In the genomic region with DNA sequence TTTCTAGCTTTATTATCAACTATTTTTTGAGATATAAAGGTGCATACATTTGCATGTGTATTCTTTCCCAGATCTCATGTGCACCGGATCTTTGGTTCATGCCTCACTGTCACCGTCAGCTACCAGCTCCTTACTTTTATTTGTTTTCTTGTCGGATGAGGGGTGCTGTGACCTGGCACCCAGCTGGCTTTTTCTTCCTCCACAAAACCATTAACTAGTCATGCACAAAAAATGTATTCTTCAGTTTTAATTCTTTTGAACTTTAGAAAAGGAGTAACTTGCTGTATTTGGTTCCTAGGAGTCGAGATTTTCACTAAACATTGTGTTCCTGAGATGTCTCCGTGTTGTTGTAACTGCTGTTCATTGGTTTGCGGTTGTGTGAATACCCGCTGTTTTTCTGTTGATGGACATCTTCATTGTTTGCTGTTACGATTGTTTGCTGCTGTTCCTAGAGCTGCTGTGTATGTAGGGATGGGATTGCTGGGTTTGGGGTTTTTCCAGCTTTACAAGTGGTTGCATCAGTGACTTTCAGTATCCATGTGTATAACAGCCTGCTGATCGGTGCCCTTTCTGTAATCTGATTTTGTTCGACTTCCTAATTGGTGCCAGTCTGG, we compare ENCODE assay signal across 1 cellular context.
TF ChIP-seq lines count a peak whose summit lies in the region.

No MANE protein-coding gene starts in this region.

TF ChIP-seq in K562, 482 proteins besides CTCF, POLR2A, EP300 and RAD21:
- TF ChIP-seq ZNF785 (CRISPR knock-in tag; IDR thresholded peaks at IDR 0.05) (no peak), HNRNPUL1 (IDR thresholded peaks at IDR 0.05; ENCODE audit: low read length) (no peak), PTBP1 (IDR thresholded peaks at IDR 0.05; ENCODE audit: low read depth, low read length) (no peak), BRCA1 (IDR thresholded peaks at IDR 0.05) (no peak), BRCA1 (CRISPR knock-in tag; IDR thresholded peaks at IDR 0.05) (no peak), ELF2 (CRISPR knock-in tag; IDR thresholded peaks at IDR 0.05) (no peak), KAT7 (CRISPR knock-in tag; IDR thresholded peaks at IDR 0.05; ENCODE audit: borderline replicate concordance) (no peak), MTA2 (IDR thresholded peaks at IDR 0.05; ENCODE audit: low read depth) (no peak), BRD9 (IDR thresholded peaks at IDR 0.05; ENCODE audit: low read depth, partially characterized antibody) (no peak)
- TF ChIP-seq, protein P1, sequence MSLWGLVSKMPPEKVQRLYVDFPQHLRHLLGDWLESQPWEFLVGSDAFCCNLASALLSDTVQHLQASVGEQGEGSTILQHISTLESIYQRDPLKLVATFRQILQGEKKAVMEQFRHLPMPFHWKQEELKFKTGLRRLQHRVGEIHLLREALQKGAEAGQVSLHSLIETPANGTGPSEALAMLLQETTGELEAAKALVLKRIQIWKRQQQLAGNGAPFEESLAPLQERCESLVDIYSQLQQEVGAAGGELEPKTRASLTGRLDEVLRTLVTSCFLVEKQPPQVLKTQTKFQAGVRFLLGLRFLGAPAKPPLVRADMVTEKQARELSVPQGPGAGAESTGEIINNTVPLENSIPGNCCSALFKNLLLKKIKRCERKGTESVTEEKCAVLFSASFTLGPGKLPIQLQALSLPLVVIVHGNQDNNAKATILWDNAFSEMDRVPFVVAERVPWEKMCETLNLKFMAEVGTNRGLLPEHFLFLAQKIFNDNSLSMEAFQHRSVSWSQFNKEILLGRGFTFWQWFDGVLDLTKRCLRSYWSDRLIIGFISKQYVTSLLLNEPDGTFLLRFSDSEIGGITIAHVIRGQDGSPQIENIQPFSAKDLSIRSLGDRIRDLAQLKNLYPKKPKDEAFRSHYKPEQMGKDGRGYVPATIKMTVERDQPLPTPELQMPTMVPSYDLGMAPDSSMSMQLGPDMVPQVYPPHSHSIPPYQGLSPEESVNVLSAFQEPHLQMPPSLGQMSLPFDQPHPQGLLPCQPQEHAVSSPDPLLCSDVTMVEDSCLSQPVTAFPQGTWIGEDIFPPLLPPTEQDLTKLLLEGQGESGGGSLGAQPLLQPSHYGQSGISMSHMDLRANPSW (CRISPR knock-in tag; IDR thresholded peaks at IDR 0.05), result no peak
- TF ChIP-seq, protein P2, sequence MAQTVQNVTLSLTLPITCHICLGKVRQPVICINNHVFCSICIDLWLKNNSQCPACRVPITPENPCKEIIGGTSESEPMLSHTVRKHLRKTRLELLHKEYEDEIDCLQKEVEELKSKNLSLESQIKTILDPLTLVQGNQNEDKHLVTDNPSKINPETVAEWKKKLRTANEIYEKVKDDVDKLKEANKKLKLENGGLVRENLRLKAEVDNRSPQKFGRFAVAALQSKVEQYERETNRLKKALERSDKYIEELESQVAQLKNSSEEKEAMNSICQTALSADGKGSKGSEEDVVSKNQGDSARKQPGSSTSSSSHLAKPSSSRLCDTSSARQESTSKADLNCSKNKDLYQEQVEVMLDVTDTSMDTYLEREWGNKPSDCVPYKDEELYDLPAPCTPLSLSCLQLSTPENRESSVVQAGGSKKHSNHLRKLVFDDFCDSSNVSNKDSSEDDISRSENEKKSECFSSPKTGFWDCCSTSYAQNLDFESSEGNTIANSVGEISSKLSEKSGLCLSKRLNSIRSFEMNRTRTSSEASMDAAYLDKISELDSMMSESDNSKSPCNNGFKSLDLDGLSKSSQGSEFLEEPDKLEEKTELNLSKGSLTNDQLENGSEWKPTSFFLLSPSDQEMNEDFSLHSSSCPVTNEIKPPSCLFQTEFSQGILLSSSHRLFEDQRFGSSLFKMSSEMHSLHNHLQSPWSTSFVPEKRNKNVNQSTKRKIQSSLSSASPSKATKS (CRISPR knock-in tag; IDR thresholded peaks at IDR 0.05), result no peak
